ENCODE assay signal across 29 cellular contexts in the genomic region with DNA sequence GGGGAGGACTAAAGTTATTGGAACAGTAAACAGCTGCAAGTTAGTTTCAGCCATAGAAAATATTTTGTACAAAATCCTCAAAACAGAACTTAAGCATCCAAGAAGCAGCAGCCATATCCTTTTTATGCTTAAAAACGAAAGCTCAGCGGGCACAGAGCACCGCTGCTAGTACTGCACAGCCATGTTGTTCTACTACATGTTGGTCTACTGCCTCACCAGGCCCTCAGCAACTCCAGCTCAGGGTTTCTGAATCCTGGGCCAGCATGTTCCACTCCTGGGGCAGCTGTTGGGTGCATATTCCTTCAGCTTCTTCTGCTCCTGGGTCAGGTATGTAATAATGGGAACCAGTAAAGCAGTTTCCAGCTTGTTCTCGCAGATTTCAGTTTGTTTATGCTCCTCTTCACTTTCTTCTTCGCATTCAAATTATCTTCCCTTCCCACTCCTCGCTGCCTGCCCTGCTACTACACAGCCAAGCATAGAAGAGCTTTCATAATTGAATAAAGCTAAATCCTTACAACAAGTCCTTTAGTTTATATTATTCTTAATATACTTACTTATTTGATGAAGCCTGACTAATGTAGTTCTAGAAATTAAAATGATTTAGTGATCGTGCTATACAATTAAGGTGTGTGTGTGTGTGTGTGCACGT.
A peak's percentile ranks its signal among the peaks of the same experiment; 100 is the strongest.
DNase-seq lines count a peak whose midpoint lies in the region; ATAC-seq and TF ChIP-seq lines count a peak whose summit lies in the region.
"Had no signal": no experiment of that assay in that cellular context is flagged by ENCODE, and none has a peak within 500 bp of the region (broad histone marks: within the 10 kb centered on the region; RNA-seq: fewer than 3 reads in every experiment).

No MANE protein-coding gene starts in this region.

- intact Hi-C loops in Calu3 (cut with micrococcal nuclease; ENCODE audit: unreplicated experiment), result no loop called here

- ATAC-seq in GM19035 (IDR thresholded peaks at IDR 0.05; ENCODE audit: unreplicated experiment) (peak; percentile 50), HG03442 (IDR thresholded peaks at IDR 0.05; ENCODE audit: unreplicated experiment) (peak; percentile 45), RWPE2 (ENCODE audit: low read depth) (peak; percentile 46; the same call in 1 of the 3 replicates), GM21360 (IDR thresholded peaks at IDR 0.05; ENCODE audit: unreplicated experiment) (no peak), GM21423 (IDR thresholded peaks at IDR 0.05; ENCODE audit: unreplicated experiment) (no peak), HG03196 (IDR thresholded peaks at IDR 0.05; ENCODE audit: unreplicated experiment) (no peak)
- ATAC-seq: activated naive CD8-positive, alpha-beta T cell treated with anti-CD3 and anti-CD28 coated beads, Interleukin-2, amount 50 U/mL, for 24 hours; CD8-positive, alpha-beta T cell; heart left ventricle; lower lobe of right lung; mucosa of descending colon; natural killer cell treated with Interleukin-12 subunit alpha and Interleukin-12 subunit beta and Interleukin-15 and Interleukin-18, amount 100 ng/mL, for 72 hours; SK-N-SH treated with all-trans-retinoic acid at 6 μM for 48 hours; stimulated activated naive CD8-positive, alpha-beta T cell treated with anti-CD3 and anti-CD28 coated beads, Interleukin-15, amount 100 ng/mL, for 72 hours had no signal

- H3K4me3 ChIP-seq in RWPE2 (ENCODE audit: severe bottlenecking), result no peak overlapping the region
- H3K4me3 ChIP-seq: heart left ventricle, lower lobe of right lung, mucosa of descending colon, vagina had no signal

- peak; percentile 43 for DNase-seq in A172 (ENCODE audit: low spot score)
- DNase-seq in RWPE2 (ENCODE audit: low spot score), result no peak
- no peak for DNase-seq in Calu3
- DNase-seq: activated CD4-positive, alpha-beta T cell treated with anti-CD3 and anti-CD28 coated beads for 48 hours; activated gamma-delta T cell treated with Interleukin-2 at 50 U/mL for 16 hours; activated naive CD8-positive, alpha-beta T cell treated with anti-CD3 and anti-CD28 coated beads, Interleukin-2, amount 50 U/mL, for 24 hours; activated T-cell treated with anti-CD3 and anti-CD28 coated beads, Interleukin-2, amount 50 U/mL, for 24 hours; caudate nucleus; CD8-positive, alpha-beta T cell; cortex of kidney; DMS153; GOT3; KG1; lower lobe of right lung; mucosa of descending colon; NCI-H146; stimulated activated CD8-positive, alpha-beta memory T cell treated with anti-CD3 and anti-CD28 coated beads, Interleukin-4, amount 100 ng/mL, for 48 hours; stimulated activated naive CD8-positive, alpha-beta T cell treated with anti-CD3 and anti-CD28 coated beads, Interleukin-15, amount 100 ng/mL, for 72 hours; WERI-Rb-1 had no signal

- H3K27ac ChIP-seq in RWPE2 (ENCODE audit: poor library complexity, severe bottlenecking), result no peak overlapping the region
- H3K27ac ChIP-seq: heart left ventricle, lower lobe of right lung, vagina, WERI-Rb-1 had no signal

- no peaks in the 10 kb centered on the region for H3K9me3 ChIP-seq in RWPE2 (ENCODE audit: severe bottlenecking)
- H3K9me3 ChIP-seq: lower lobe of right lung, mucosa of descending colon, vagina had no signal

- CTCF ChIA-PET in Calu3 (lab: Charles Lee), result no interaction called here

- no peaks in the 10 kb centered on the region for H3K36me3 ChIP-seq in RWPE2 (ENCODE audit: low read depth)
- H3K36me3 ChIP-seq: heart left ventricle, lower lobe of right lung, vagina, WERI-Rb-1 had no signal

- H3K4me3 Mint-ChIP-seq in Calu3 (ENCODE audit: low read depth, unreplicated experiment), result no peak overlapping the region
- H3K4me3 Mint-ChIP-seq: activated naive CD8-positive, alpha-beta T cell treated with anti-CD3 and anti-CD28 coated beads, Interleukin-2, amount 50 U/mL, for 24 hours; activated T-cell treated with anti-CD3 and anti-CD28 coated beads, Interleukin-2, amount 50 U/mL, for 24 hours; B cell; CD8-positive, alpha-beta T cell; natural killer cell treated with Interleukin-12 subunit alpha and Interleukin-12 subunit beta and Interleukin-15 and Interleukin-18, amount 100 ng/mL, for 72 hours; stimulated activated naive CD8-positive, alpha-beta T cell treated with anti-CD3 and anti-CD28 coated beads, Interleukin-15, amount 100 ng/mL, for 72 hours had no signal

- TF ChIP-seq CTCF in RWPE2 (IDR thresholded peaks at IDR 0.05; ENCODE audit: poor library complexity, severe bottlenecking), result no peak
- TF ChIP-seq CTCF in Calu3 (IDR thresholded peaks at IDR 0.05; ENCODE audit: unreplicated experiment), result no peak

- no peaks in the 10 kb centered on the region for H3K27me3 ChIP-seq in RWPE2 (ENCODE audit: insufficient read depth, poor library complexity, severe bottlenecking)
- H3K27me3 ChIP-seq: heart left ventricle, vagina had no signal

- H3K9me3 Mint-ChIP-seq in Calu3 (ENCODE audit: low read depth, unreplicated experiment), result peaks cover 2% of the 10 kb centered on the region

- H3K4me1 Mint-ChIP-seq in Calu3 (ENCODE audit: low read depth, unreplicated experiment), result no peaks in the 10 kb centered on the region
- H3K4me1 Mint-ChIP-seq: activated naive CD8-positive, alpha-beta T cell treated with anti-CD3 and anti-CD28 coated beads, Interleukin-2, amount 50 U/mL, for 24 hours; B cell; stimulated activated naive CD8-positive, alpha-beta T cell treated with anti-CD3 and anti-CD28 coated beads, Interleukin-15, amount 100 ng/mL, for 72 hours had no signal

- H3K36me3 Mint-ChIP-seq in Calu3 (ENCODE audit: insufficient read depth, unreplicated experiment), result no peaks in the 10 kb centered on the region
- H3K36me3 Mint-ChIP-seq: CD8-positive, alpha-beta T cell; natural killer cell treated with Interleukin-12 subunit alpha and Interleukin-12 subunit beta and Interleukin-15 and Interleukin-18, amount 100 ng/mL, for 72 hours had no signal

- no peak overlapping the region for H3K27ac Mint-ChIP-seq in Calu3 (ENCODE audit: unreplicated experiment)
- H3K27ac Mint-ChIP-seq: activated naive CD8-positive, alpha-beta T cell treated with anti-CD3 and anti-CD28 coated beads, Interleukin-2, amount 50 U/mL, for 24 hours; activated T-cell treated with anti-CD3 and anti-CD28 coated beads, Interleukin-2, amount 50 U/mL, for 24 hours; B cell; CD8-positive, alpha-beta T cell; natural killer cell treated with Interleukin-12 subunit alpha and Interleukin-12 subunit beta and Interleukin-15 and Interleukin-18, amount 100 ng/mL, for 72 hours; stimulated activated naive CD8-positive, alpha-beta T cell treated with anti-CD3 and anti-CD28 coated beads, Interleukin-15, amount 100 ng/mL, for 72 hours had no signal

- no peaks in the 10 kb centered on the region for H3K4me1 ChIP-seq in RWPE2 (ENCODE audit: insufficient read depth, poor library complexity, severe bottlenecking)
- H3K4me1 ChIP-seq: heart left ventricle, lower lobe of right lung, vagina had no signal

- BruUV-seq in Calu3 (replicated peaks; lab: Mats Ljungman, UMichigan), result no TSS peak

- H3K27me3 Mint-ChIP-seq in Calu3 (ENCODE audit: unreplicated experiment), result no peaks in the 10 kb centered on the region
- H3K27me3 Mint-ChIP-seq: activated naive CD8-positive, alpha-beta T cell treated with anti-CD3 and anti-CD28 coated beads, Interleukin-2, amount 50 U/mL, for 24 hours; activated T-cell treated with anti-CD3 and anti-CD28 coated beads, Interleukin-2, amount 50 U/mL, for 24 hours; B cell; natural killer cell treated with Interleukin-12 subunit alpha and Interleukin-12 subunit beta and Interleukin-15 and Interleukin-18, amount 100 ng/mL, for 72 hours; stimulated activated naive CD8-positive, alpha-beta T cell treated with anti-CD3 and anti-CD28 coated beads, Interleukin-15, amount 100 ng/mL, for 72 hours had no signal

Comparison
In these comparisons a context has a peak if more than half of its experiments do, and no peak if none do; other contexts are left out.
1. ATAC-seq: peak in GM19035 (single experiment), HG03442 (single experiment) and RWPE2 (single experiment); none in GM21360 (single experiment), GM21423 (single experiment) and HG03196 (single experiment).